ENCODE assay signal across 1 cellular context in genomic region chr10:78798976-78799730, GRCh38.
TF ChIP-seq lines count a peak whose summit lies in the region.

No MANE protein-coding gene starts in this region.

TF ChIP-seq in K562, 482 proteins besides CTCF, POLR2A, EP300 and RAD21 (continued from another document):
- TF ChIP-seq, protein P1, sequence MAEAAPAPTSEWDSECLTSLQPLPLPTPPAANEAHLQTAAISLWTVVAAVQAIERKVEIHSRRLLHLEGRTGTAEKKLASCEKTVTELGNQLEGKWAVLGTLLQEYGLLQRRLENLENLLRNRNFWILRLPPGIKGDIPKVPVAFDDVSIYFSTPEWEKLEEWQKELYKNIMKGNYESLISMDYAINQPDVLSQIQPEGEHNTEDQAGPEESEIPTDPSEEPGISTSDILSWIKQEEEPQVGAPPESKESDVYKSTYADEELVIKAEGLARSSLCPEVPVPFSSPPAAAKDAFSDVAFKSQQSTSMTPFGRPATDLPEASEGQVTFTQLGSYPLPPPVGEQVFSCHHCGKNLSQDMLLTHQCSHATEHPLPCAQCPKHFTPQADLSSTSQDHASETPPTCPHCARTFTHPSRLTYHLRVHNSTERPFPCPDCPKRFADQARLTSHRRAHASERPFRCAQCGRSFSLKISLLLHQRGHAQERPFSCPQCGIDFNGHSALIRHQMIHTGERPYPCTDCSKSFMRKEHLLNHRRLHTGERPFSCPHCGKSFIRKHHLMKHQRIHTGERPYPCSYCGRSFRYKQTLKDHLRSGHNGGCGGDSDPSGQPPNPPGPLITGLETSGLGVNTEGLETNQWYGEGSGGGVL (CRISPR knock-in tag; IDR thresholded peaks at IDR 0.05): no peak
- no peak for TF ChIP-seq MTA1 (IDR thresholded peaks at IDR 0.05; ENCODE audit: borderline replicate concordance)
- TF ChIP-seq ZKSCAN8 (CRISPR knock-in tag; IDR thresholded peaks at IDR 0.05): peak; percentile 94
- TF ChIP-seq FOSL1 (tag; conservative IDR thresholded peaks at IDR 0.05): peak; percentile 15; the same call in 1 of the 2 replicates
- TF ChIP-seq NFIX (CRISPR knock-in tag; IDR thresholded peaks at IDR 0.05; ENCODE audit: low read depth): peak; percentile 95
- TF ChIP-seq CSDE1 (IDR thresholded peaks at IDR 0.05): no peak
- TF ChIP-seq SMAD2 (IDR thresholded peaks at IDR 0.05; ENCODE audit: low read depth, low read length): no peak
- TF ChIP-seq, protein P2, sequence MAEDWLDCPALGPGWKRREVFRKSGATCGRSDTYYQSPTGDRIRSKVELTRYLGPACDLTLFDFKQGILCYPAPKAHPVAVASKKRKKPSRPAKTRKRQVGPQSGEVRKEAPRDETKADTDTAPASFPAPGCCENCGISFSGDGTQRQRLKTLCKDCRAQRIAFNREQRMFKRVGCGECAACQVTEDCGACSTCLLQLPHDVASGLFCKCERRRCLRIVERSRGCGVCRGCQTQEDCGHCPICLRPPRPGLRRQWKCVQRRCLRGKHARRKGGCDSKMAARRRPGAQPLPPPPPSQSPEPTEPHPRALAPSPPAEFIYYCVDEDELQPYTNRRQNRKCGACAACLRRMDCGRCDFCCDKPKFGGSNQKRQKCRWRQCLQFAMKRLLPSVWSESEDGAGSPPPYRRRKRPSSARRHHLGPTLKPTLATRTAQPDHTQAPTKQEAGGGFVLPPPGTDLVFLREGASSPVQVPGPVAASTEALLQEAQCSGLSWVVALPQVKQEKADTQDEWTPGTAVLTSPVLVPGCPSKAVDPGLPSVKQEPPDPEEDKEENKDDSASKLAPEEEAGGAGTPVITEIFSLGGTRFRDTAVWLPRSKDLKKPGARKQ (CRISPR knock-in tag; IDR thresholded peaks at IDR 0.05): no peak
- TF ChIP-seq RBM17 (IDR thresholded peaks at IDR 0.05; ENCODE audit: borderline replicate concordance, low read depth, low read length): no peak
- no peak for TF ChIP-seq PURB (CRISPR knock-in tag; IDR thresholded peaks at IDR 0.05; ENCODE audit: low read depth)
- no peak for TF ChIP-seq CEBPG (CRISPR knock-in tag; IDR thresholded peaks at IDR 0.05)
- peak in 1 of 2 experiments; percentile 42; a peak in 1 of 4 replicates for TF ChIP-seq CEBPG (tag; conservative IDR thresholded peaks at IDR 0.05 in 1 of 2, IDR thresholded peaks at IDR 0.05 in 1 of 2)
- no peak for TF ChIP-seq PREB (CRISPR knock-in tag; IDR thresholded peaks at IDR 0.05)
- no peak for TF ChIP-seq PHF21A (IDR thresholded peaks at IDR 0.05; ENCODE audit: borderline replicate concordance, low read depth)
- peak; percentile 98 for TF ChIP-seq NFIC (IDR thresholded peaks at IDR 0.05)
